1 cellular context compared by ENCODE assay signal in the genomic region with DNA sequence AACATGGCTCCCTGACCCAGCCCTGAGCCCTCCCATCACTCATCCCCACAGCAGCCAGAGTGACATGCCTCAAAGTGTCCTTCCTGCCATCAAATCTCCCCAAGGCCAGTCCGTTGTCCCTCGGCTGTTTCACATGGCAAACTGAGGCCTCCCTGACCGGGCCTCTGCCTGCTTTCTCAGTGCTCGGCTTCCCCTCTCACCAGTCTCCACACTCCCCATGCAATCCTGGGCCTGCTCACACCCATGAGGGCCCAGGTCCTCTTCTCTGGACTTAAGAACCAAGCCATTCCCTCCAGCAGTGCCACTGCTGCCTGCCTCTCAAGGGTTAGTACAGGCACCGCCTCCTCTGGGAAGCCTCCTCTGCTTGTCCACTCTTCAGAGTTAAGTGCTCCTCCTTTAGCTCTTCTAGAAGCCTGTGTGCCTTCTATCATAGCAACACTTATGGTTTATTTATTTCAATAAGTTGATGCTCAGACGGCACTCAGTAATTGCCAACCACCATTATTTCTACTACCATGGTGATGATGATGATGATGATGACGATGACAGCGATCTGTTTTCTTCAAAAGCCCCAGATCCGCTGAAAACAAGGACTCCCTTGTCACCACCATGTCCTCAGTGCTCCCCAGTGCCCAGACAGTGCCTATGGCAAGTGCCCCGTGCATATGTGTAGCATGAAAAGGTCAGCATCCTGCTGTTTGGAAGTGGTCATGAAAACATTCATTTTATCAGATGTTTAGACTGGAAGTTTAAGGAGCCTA.
TF ChIP-seq lines count a peak whose summit lies in the region.

No MANE protein-coding gene starts in this region.

TF ChIP-seq in neural cell, 6 proteins besides CTCF, POLR2A, EP300 and RAD21 (continued from another document):
- TF ChIP-seq, protein P1, sequence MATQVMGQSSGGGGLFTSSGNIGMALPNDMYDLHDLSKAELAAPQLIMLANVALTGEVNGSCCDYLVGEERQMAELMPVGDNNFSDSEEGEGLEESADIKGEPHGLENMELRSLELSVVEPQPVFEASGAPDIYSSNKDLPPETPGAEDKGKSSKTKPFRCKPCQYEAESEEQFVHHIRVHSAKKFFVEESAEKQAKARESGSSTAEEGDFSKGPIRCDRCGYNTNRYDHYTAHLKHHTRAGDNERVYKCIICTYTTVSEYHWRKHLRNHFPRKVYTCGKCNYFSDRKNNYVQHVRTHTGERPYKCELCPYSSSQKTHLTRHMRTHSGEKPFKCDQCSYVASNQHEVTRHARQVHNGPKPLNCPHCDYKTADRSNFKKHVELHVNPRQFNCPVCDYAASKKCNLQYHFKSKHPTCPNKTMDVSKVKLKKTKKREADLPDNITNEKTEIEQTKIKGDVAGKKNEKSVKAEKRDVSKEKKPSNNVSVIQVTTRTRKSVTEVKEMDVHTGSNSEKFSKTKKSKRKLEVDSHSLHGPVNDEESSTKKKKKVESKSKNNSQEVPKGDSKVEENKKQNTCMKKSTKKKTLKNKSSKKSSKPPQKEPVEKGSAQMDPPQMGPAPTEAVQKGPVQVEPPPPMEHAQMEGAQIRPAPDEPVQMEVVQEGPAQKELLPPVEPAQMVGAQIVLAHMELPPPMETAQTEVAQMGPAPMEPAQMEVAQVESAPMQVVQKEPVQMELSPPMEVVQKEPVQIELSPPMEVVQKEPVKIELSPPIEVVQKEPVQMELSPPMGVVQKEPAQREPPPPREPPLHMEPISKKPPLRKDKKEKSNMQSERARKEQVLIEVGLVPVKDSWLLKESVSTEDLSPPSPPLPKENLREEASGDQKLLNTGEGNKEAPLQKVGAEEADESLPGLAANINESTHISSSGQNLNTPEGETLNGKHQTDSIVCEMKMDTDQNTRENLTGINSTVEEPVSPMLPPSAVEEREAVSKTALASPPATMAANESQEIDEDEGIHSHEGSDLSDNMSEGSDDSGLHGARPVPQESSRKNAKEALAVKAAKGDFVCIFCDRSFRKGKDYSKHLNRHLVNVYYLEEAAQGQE (IDR thresholded peaks at IDR 0.05; ENCODE audit: borderline replicate concordance) = no peak
- TF ChIP-seq MXI1 (conservative IDR thresholded peaks at IDR 0.05; ENCODE audit: poor library complexity, severe bottlenecking) = no peak
TF ChIP-seq in neural cell: peak in this region for 0.
